8 cellular contexts compared by ENCODE assay signal in the genomic region with DNA sequence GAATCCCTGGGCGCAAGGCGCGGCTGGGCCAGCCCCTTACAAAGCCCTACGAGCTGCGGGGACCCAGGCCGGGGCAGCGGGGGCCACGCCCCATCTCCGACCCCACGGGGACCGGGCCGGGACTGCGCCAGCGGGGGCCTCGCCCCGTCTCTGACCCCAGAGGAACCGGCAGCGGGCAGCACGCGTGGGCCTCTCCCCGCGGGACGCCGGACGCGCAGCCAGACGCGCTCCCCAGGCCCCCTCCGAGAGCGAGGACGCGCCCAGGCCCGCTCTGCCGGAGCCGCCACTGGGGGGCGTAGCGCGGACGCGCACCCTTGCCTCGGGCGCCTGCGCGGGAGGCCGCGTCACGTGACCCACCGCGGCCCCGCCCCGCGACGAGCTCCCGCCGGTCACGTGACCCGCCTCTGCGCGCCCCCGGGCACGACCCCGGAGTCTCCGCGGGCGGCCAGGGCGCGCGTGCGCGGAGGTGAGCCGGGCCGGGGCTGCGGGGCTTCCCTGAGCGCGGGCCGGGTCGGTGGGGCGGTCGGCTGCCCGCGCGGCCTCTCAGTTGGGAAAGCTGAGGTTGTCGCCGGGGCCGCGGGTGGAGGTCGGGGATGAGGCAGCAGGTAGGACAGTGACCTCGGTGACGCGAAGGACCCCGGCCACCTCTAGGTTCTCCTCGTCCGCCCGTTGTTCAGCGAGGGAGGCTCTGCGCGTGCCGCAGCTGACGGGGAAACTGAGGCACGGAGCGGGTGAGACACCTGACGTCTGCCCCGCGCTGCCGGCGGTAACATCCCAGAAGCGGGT. TPM values are rescaled to one million over a fixed set of nuclear protein-coding genes. Genes with fewer than 3 reads are reported as not detected.
DNase-seq lines count a peak whose midpoint lies in the region; ATAC-seq and TF ChIP-seq lines count a peak whose summit lies in the region.

A gene (plus strand): TSS at position 422 of the 786 bp plus-strand sequence. CDS start 3,006 bp downstream, outside the sequence.

- H3K9me3 ChIP-seq in AG04450 (ENCODE audit: control insufficient read depth, insufficient read depth, low read length) = no peaks in the 10 kb centered on the region; the same call in 1 of the 2 replicates

- DNase-seq in AG04450 (ENCODE audit: low read depth, low spot score) (no peak), NCI-H524 treated with DMSO at 0.1 percent for 48 hours (lab: John Stamatoyannopoulos, UW) (peak; percentile 39), coronary artery (ENCODE audit: low spot score) (peak; percentile 89), left lobe of liver (ENCODE audit: low spot score) (peak; percentile 89)
- peak; percentile 97 for DNase-seq in activated CD4-positive, alpha-beta T cell treated with anti-CD3 and anti-CD28 coated beads, Interleukin-2, amount 10 ng/mL, durations not matched to agents 24 days and 14 days
- peak; percentile 81 for DNase-seq in stimulated activated CD4-positive, alpha-beta T cell treated with anti-CD3 and anti-CD28 coated beads, Interleukin-2, amount 100 ng/mL, for 4 hours (ENCODE audit: low read depth)

- H3K27me3 Mint-ChIP-seq in activated CD4-positive, alpha-beta T cell treated with anti-CD3 and anti-CD28 coated beads, Interleukin-2, amount 10 ng/mL, durations not matched to agents 24 days and 14 days = peaks cover 8% of the 10 kb centered on the region

- no peaks in the 10 kb centered on the region for H3K27me3 ChIP-seq in AG04450 (ENCODE audit: control insufficient read depth, insufficient read depth, low read length)

- peak within 1 kb of the TSS; percentile 87 for H3K27ac Mint-ChIP-seq in activated CD4-positive, alpha-beta T cell treated with anti-CD3 and anti-CD28 coated beads, Interleukin-2, amount 10 ng/mL, durations not matched to agents 24 days and 14 days

- peak within 1 kb of the TSS; percentile 95 for H3K4me3 Mint-ChIP-seq in activated CD4-positive, alpha-beta T cell treated with anti-CD3 and anti-CD28 coated beads, Interleukin-2, amount 10 ng/mL, durations not matched to agents 24 days and 14 days

- H3K36me3 Mint-ChIP-seq in activated CD4-positive, alpha-beta T cell treated with anti-CD3 and anti-CD28 coated beads, Interleukin-2, amount 10 ng/mL, durations not matched to agents 24 days and 14 days (ENCODE audit: low read depth) = no peaks in the 10 kb centered on the region

- POLR2A ChIA-PET in AG04450 (lab: Yijun Ruan, JAX) = interaction anchor here (0.5 to 1.4 kb wide), 11 partner anchors 8 to 341 kb away, joined by 3 to 20 read pairs (median 4); no protein-coding TSS in a partner anchor

- H3K4me3 ChIP-seq in AG04450 (ENCODE audit: low read depth, low read length) (peak within 1 kb of the TSS; percentile 98), coronary artery (peak within 1 kb of the TSS; percentile 89)

- TF ChIP-seq CTCF in AG04450 (IDR thresholded peaks at IDR 0.05; ENCODE audit: low read depth, low read length) (peak; percentile 56), coronary artery (IDR thresholded peaks at IDR 0.05) (peak; percentile 86)

- peaks cover 24% of the 10 kb centered on the region for H3K4me1 Mint-ChIP-seq in activated CD4-positive, alpha-beta T cell treated with anti-CD3 and anti-CD28 coated beads, Interleukin-2, amount 10 ng/mL, durations not matched to agents 24 days and 14 days

- H3K9me3 Mint-ChIP-seq in activated CD4-positive, alpha-beta T cell treated with anti-CD3 and anti-CD28 coated beads, Interleukin-2, amount 10 ng/mL, durations not matched to agents 24 days and 14 days = no peaks in the 10 kb centered on the region

- H3K27ac ChIP-seq in AG04450 (ENCODE audit: low read depth, low read length) (no peak within 1 kb of the TSS), coronary artery (peak within 1 kb of the TSS; percentile 94)

- ATAC-seq in GM18861 (IDR thresholded peaks at IDR 0.05; ENCODE audit: unreplicated experiment) (peak; percentile 57), HG03159 (IDR thresholded peaks at IDR 0.05; ENCODE audit: unreplicated experiment) (peak; percentile 74), left lobe of liver (peak; percentile 93)

- intact Hi-C loops in activated CD4-positive, alpha-beta T cell treated with anti-CD3 and anti-CD28 coated beads, Interleukin-2, amount 10 ng/mL, durations not matched to agents 24 days and 14 days (cut with micrococcal nuclease) = loop anchor here (1.0 to 2.0 kb wide), 2 partner anchors 46 to 153 kb away; a partner anchor contains a TSS

- CTCF ChIA-PET in AG04450 (lab: Charles Lee) = interaction anchor here (0.6 to 2.3 kb wide), 45 partner anchors 9 to 358 kb away, joined by 3 to 26 read pairs (median 4); a partner anchor contains a TSS

RNA-seq across cellular contexts. Expression of the gene that starts here (rescaled TPM):
- polyA plus RNA-seq in AG04450 (2011; rRNA removed) = 3.8 and 6.0 TPM in 2 replicates
- polyA minus RNA-seq in AG04450 (2011; rRNA and poly(A)+ RNA removed) = 2.9 and 3.9 TPM in 2 replicates
- 17.9 and 20.7 TPM in 2 replicates for total RNA-seq in activated CD4-positive, alpha-beta T cell treated with anti-CD3 and anti-CD28 coated beads, Interleukin-2, amount 10 ng/mL, durations not matched to agents 24 days and 14 days
- total RNA-seq in left lobe of liver = 50.6 TPM
